ENCODE assay signal across 15 cellular contexts in the genomic region with DNA sequence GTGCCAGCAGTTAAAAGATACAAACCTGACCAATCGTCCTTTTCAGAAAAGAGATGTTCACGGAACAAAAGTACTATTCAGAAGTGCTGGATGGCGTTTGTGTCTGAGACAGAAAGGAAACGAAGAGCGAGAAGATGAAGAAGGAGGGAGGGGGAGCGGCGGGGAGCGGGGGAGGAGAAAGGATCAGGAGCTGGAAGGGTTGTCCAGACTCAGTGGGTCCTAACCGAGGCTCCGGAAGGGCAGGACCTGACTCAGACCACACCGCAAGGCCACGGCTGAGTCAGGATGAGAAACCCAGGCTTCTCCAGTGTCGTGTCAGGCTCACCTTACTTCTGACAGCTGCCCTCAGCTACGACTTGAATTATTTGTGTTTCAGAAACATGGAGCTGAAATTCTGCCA. TPM values are rescaled to one million over a fixed set of nuclear protein-coding genes. Genes with fewer than 3 reads are reported as not detected.
DNase-seq lines count a peak whose midpoint lies in the region; ATAC-seq and TF ChIP-seq lines count a peak whose summit lies in the region.
"Had no signal": no experiment of that assay in that cellular context is flagged by ENCODE, and none has a peak within 500 bp of the region (broad histone marks: within the 10 kb centered on the region; RNA-seq: fewer than 3 reads in every experiment).

No MANE protein-coding gene starts in this region.

- no peak for ATAC-seq in upper lobe of right lung
- ATAC-seq in natural killer cell = no peak
- ATAC-seq: K562 had no signal

- no peak overlapping the region for H2AFZ ChIP-seq in neuronal stem cell (ENCODE audit: low read length)

- no peak overlapping the region for H2BK12ac ChIP-seq in neuronal stem cell (ENCODE audit: low read length)

- no peak overlapping the region for H3K27ac ChIP-seq in breast epithelium
- no peak overlapping the region for H3K27ac ChIP-seq in upper lobe of right lung
- H3K27ac ChIP-seq in vagina = no peak overlapping the region
- no peak overlapping the region for H3K27ac ChIP-seq in neuronal stem cell (replicated peaks; ENCODE audit: low read length)

- no peak for TF ChIP-seq POLR2A in breast epithelium (IDR thresholded peaks at IDR 0.05)
- TF ChIP-seq POLR2A in vagina (IDR thresholded peaks at IDR 0.05) = no peak

- H3K4ac ChIP-seq in neuronal stem cell (ENCODE audit: low read length) = no peak overlapping the region

- H3K4me2 ChIP-seq in neuronal stem cell (ENCODE audit: insufficient read depth, low read length, poor library complexity, severe bottlenecking) = no peak overlapping the region

- peaks cover 5 to 11% of the 10 kb centered on the region in 2 donors for H3K9me3 ChIP-seq in breast epithelium
- no peaks in the 10 kb centered on the region for H3K9me3 ChIP-seq in upper lobe of right lung
- H3K9me3 ChIP-seq in vagina = no peaks in the 10 kb centered on the region
- H3K9me3 ChIP-seq in neuronal stem cell (replicated peaks in 1 of 2; ENCODE audit: control insufficient read depth in 2 of 2, insufficient read depth in 1 of 2, low read depth in 1 of 2, low read length in 2 of 2) = peaks cover 8 to 13% of the 10 kb centered on the region in 2 donors

- H3K27me3 Mint-ChIP-seq in MCF 10A (ENCODE audit: insufficient read depth, unreplicated experiment) (peaks cover 73% of the 10 kb centered on the region), natural killer cell (ENCODE audit: low read depth in 2 of 2) (peaks cover 63 to 74% of the 10 kb centered on the region in 2 donors)

- H3K27ac Mint-ChIP-seq in MCF 10A (ENCODE audit: low read depth, unreplicated experiment) (no peak overlapping the region), natural killer cell (no peak overlapping the region)
- H3K27ac Mint-ChIP-seq: nephron had no signal

- TF ChIP-seq CTCF in MCF 10A (IDR thresholded peaks at IDR 0.05; ENCODE audit: unreplicated experiment) (no peak), breast epithelium (IDR thresholded peaks at IDR 0.05) (no peak), fibroblast of the aortic adventitia (IDR thresholded peaks at IDR 0.05; ENCODE audit: insufficient read depth, low read length) (no peak), upper lobe of right lung (IDR thresholded peaks at IDR 0.05) (no peak), natural killer cell (IDR thresholded peaks at IDR 0.05) (no peak), vagina (IDR thresholded peaks at IDR 0.05) (no peak)

- no peak overlapping the region for H3K23ac ChIP-seq in neuronal stem cell (ENCODE audit: low read depth, low read length, poor library complexity)

- no peak overlapping the region for H3K4me3 ChIP-seq in breast epithelium
- no peak overlapping the region for H3K4me3 ChIP-seq in fibroblast of the aortic adventitia (ENCODE audit: low read depth, low read length)
- no peak overlapping the region for H3K4me3 ChIP-seq in upper lobe of right lung
- no peak overlapping the region for H3K4me3 ChIP-seq in vagina
- no peak overlapping the region for H3K4me3 ChIP-seq in neuronal stem cell (ENCODE audit: low read length in 2 of 2)
- H3K4me3 ChIP-seq: K562 had no signal

- BruUV-seq in MCF 10A (replicated peaks; lab: Mats Ljungman, UMichigan) = no TSS peak

- no peak overlapping the region for H3K18ac ChIP-seq in neuronal stem cell (ENCODE audit: low read length)

- H3K79me1 ChIP-seq in neuronal stem cell (ENCODE audit: low read depth, low read length) = peaks cover 3% of the 10 kb centered on the region

- H3K14ac ChIP-seq in neuronal stem cell (ENCODE audit: low read length) = no peak overlapping the region

- no peak overlapping the region for H4K8ac ChIP-seq in neuronal stem cell (ENCODE audit: low read depth, low read length)

- POLR2A ChIA-PET in MCF 10A (lab: Yijun Ruan, JAX) = no interaction called here

- H2BK120ac ChIP-seq in neuronal stem cell (ENCODE audit: low read depth, low read length) = no peak overlapping the region

- intact Hi-C loops in MCF 10A (cut with micrococcal nuclease) (no loop called here), breast epithelium (cut with DNase I; ENCODE audit: low total_unique reads) (no loop called here), upper lobe of right lung (cut with DNase I) (no loop called here), natural killer cell (cut with micrococcal nuclease) (no loop called here), vagina (cut with DNase I) (no loop called here)

- H3K9me3 Mint-ChIP-seq in MCF 10A (ENCODE audit: unreplicated experiment) = peaks cover 16% of the 10 kb centered on the region
- peaks cover 3 to 13% of the 10 kb centered on the region in 2 donors for H3K9me3 Mint-ChIP-seq in natural killer cell

- H3K4me1 ChIP-seq in breast epithelium = no peaks in the 10 kb centered on the region
- H3K4me1 ChIP-seq in upper lobe of right lung = no peaks in the 10 kb centered on the region
- H3K4me1 ChIP-seq in vagina = peaks cover 5% of the 10 kb centered on the region
- peaks cover 0 to 9% of the 10 kb centered on the region in 2 donors for H3K4me1 ChIP-seq in neuronal stem cell (ENCODE audit: control insufficient read depth in 2 of 2, insufficient read depth in 1 of 2, low read depth in 1 of 2, low read length in 2 of 2)

- H3K36me3 Mint-ChIP-seq in MCF 10A (ENCODE audit: insufficient read depth, unreplicated experiment) = no peaks in the 10 kb centered on the region
- peaks cover 8% of the 10 kb centered on the region for H3K36me3 Mint-ChIP-seq in natural killer cell

- H3K27me3 ChIP-seq in breast epithelium = peaks cover 0 to 74% of the 10 kb centered on the region in 2 donors
- peaks cover 71% of the 10 kb centered on the region for H3K27me3 ChIP-seq in upper lobe of right lung
- no peaks in the 10 kb centered on the region for H3K27me3 ChIP-seq in vagina
- H3K27me3 ChIP-seq in neuronal stem cell (ENCODE audit: control insufficient read depth in 3 of 3, insufficient read depth in 3 of 3, low read depth in 1 of 3, low read length in 3 of 3) = peaks cover 0 to 64% (median 27%) of the 10 kb centered on the region in 3 experiments

- CTCF ChIA-PET in MCF 10A (lab: Yijun Ruan, JAX) = interaction anchor here (0.6 to 8.6 kb wide), 4 partner anchors 9 to 581 kb away, joined by 3 to 128 read pairs (median 4); no protein-coding TSS in a partner anchor

- no CpG with 5 or more reads among the region's 14 CpGs for WGBS in neuronal stem cell (ENCODE audit: extremely low coverage in 2 of 2, insufficient read length in 2 of 2, insufficient replicate concordance in 1 of 2), 2 donors

- H3K36me3 ChIP-seq in breast epithelium (no peaks in the 10 kb centered on the region), upper lobe of right lung (no peaks in the 10 kb centered on the region), vagina (no peaks in the 10 kb centered on the region), neuronal stem cell (replicated peaks in 1 of 2; ENCODE audit: control insufficient read depth in 2 of 2, insufficient read depth in 2 of 2, low read length in 2 of 2) (peaks cover 0 to 57% of the 10 kb centered on the region in 2 donors)

- H2BK15ac ChIP-seq in neuronal stem cell (ENCODE audit: low read length) = no peak overlapping the region

- H3K4me1 Mint-ChIP-seq in MCF 10A (ENCODE audit: insufficient read depth, unreplicated experiment) (peaks cover 6% of the 10 kb centered on the region), natural killer cell (peaks cover 0 to 9% of the 10 kb centered on the region in 2 donors)

- no peak overlapping the region for H2BK5ac ChIP-seq in neuronal stem cell (ENCODE audit: low read length)

- DNase-seq in MCF 10A (ENCODE audit: unreplicated experiment) (peak; percentile 30), breast epithelium (ENCODE audit: low spot score in 2 of 2) (no peak), NCI-H226 (peak; percentile 30), fibroblast of the aortic adventitia (ENCODE audit: low read depth) (peak; percentile 16), upper lobe of right lung (peak; percentile 26), natural killer cell (no peak), vagina (ENCODE audit: extremely low spot score in 2 of 2) (no peak), neuronal stem cell (ENCODE audit: low spot score) (no peak)
- DNase-seq: activated CD4-positive, alpha-beta T cell treated with anti-CD3 and anti-CD28 coated beads, Interleukin-2, amount 50 U/mL, for 48 hours; activated naive CD4-positive, alpha-beta T cell; GF-D8; kidney; NCI-H2081 treated with DMSO at 0.1 percent for 48 hours had no signal

- no peak overlapping the region for H2AK5ac ChIP-seq in neuronal stem cell (ENCODE audit: low read depth, low read length)

- H3K9ac ChIP-seq in neuronal stem cell (ENCODE audit: low read depth, low read length, poor library complexity) = no peak overlapping the region

- no peak overlapping the region for H4K91ac ChIP-seq in neuronal stem cell (ENCODE audit: low read depth, low read length, poor library complexity)

- H3K4me3 Mint-ChIP-seq in MCF 10A (ENCODE audit: unreplicated experiment) = no peak overlapping the region
- no peak overlapping the region for H3K4me3 Mint-ChIP-seq in natural killer cell

RNA-seq across cellular contexts. Expression of gene PAX5, which starts 46.2 kb away (rescaled TPM):
- total RNA-seq in MCF 10A (2022) (not detected in 2 replicates), breast epithelium (under 1 TPM in 1 of 3 donors, not detected in 2; 0.59 TPM), fibroblast of the aortic adventitia (ENCODE audit: low replicate concordance) (not detected in 2 replicates), upper lobe of right lung (0.23 TPM), natural killer cell (1 to 10 TPM; 1.3 to 2.1 (median 2.0) TPM), vagina (0.25 TPM)
- polyA plus RNA-seq in neuronal stem cell (2013, experiment 1 of 2) = not detected
- under 0.01 TPM for polyA plus RNA-seq in neuronal stem cell (2013, experiment 2 of 2)

Comparison
In these comparisons a context has a peak if more than half of its experiments do, and no peak if none do; other contexts are left out.
1. DNase-seq: peak in MCF 10A (single experiment), NCI-H226 (single experiment), fibroblast of the aortic adventitia (single experiment) and upper lobe of right lung (single experiment); none in breast epithelium (0 of 2), natural killer cell (single experiment), vagina (0 of 2) and neuronal stem cell (single experiment).